In the genomic region with DNA sequence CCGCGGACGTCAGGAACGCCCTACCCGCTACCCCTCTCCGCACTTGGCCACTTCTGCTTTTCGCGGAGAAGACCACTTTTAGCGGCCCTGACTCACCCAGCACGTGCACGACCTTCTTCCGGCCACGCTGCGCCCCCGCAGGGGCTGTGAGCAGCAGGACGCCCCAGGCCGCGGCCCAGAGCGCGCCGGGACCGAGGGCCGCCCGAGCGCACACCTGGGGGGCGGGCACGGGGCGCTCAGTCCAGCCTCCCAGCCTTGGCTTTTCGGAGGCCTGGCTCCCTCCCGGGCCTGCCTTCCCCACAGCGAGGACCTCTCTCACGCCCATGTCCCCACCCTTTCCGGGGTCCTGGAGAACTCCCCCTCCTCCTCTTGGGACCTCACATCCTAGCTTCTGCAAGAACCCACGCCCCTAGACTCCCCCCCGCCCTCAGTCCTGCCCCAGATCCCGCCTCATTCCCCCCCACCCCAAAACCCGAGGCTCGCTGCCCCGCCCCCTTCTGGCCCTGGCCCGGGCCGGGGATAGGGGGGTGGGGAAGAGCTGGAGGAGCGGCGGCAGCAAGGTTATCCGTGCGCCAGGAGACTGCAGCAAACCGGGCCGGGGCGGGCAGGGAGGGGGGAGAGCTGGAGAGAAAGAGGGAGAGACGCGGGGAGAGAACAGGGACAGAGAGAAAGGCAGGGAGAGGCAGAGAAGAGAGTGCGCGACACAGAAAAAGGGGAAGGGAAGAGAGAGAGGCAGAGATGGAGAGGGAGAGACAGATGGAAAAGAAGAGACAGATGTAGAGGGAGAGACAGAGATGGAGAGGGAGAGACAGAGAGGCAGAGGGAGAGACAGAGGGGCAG, we compare ENCODE assay signal across 10 cellular contexts. TPM values are rescaled to one million over a fixed set of nuclear protein-coding genes. Genes with fewer than 3 reads are reported as not detected.
A peak's percentile ranks its signal among the peaks of the same experiment; 100 is the strongest.
DNase-seq lines count a peak whose midpoint lies in the region; ATAC-seq and TF ChIP-seq lines count a peak whose summit lies in the region.
"Had no signal": no experiment of that assay in that cellular context is flagged by ENCODE, and none has a peak within 500 bp of the region (broad histone marks: within the 10 kb centered on the region; RNA-seq: fewer than 3 reads in every experiment).

No MANE protein-coding gene starts in this region.

- ATAC-seq in GM19397 (IDR thresholded peaks at IDR 0.05; ENCODE audit: unreplicated experiment) (no peak), GM18858 (IDR thresholded peaks at IDR 0.05; ENCODE audit: unreplicated experiment) (no peak)

- H3K4me1 ChIP-seq in neural progenitor cell (peaks cover 8% of the 10 kb centered on the region), tibial artery (peaks cover 0 to 10% (median 9%) of the 10 kb centered on the region in 4 donors)

- H3K36me3 Mint-ChIP-seq in neural progenitor cell, result peaks cover 4% of the 10 kb centered on the region

- no peaks in the 10 kb centered on the region for H3K79me2 ChIP-seq in neural progenitor cell (ENCODE audit: low read depth)

- H3K4me3 ChIP-seq in NB4 (ENCODE audit: low read depth, low read length) (peak overlapping the region; percentile 40), neural progenitor cell (peak overlapping the region; percentile 60), tibial artery (peak overlapping the region in 1 of 2 donors; percentile 3)

- peak; percentile 56 for TF ChIP-seq POLR2A in NB4 (IDR thresholded peaks at IDR 0.05; ENCODE audit: extremely low read depth, insufficient read length)

- H3K27me3 Mint-ChIP-seq in neural progenitor cell (ENCODE audit: insufficient read depth, low read depth), result peaks cover 43% of the 10 kb centered on the region

- peak overlapping the region; percentile 98 for H2AFZ ChIP-seq in neural progenitor cell (replicated peaks)

- H3F3A ChIP-seq in neural progenitor cell (ENCODE audit: low read depth), result peaks cover 28% of the 10 kb centered on the region

- no peak overlapping the region for H3K27ac Mint-ChIP-seq in neural progenitor cell

- H3K27me3 ChIP-seq in neural progenitor cell, result peaks cover 30% of the 10 kb centered on the region
- H3K27me3 ChIP-seq in tibial artery, result peaks cover 0 to 74% of the 10 kb centered on the region in 2 donors

- H3K4me2 ChIP-seq in neural progenitor cell, result peak overlapping the region; percentile 90

- intact Hi-C loops in tibial artery (cut with DNase I; ENCODE audit: low total_unique reads), result no loop called here

- H3K9me3 ChIP-seq in neural progenitor cell (ENCODE audit: low read depth), result no peaks in the 10 kb centered on the region
- peaks cover 0 to 7% (median 0%) of the 10 kb centered on the region in 3 donors for H3K9me3 ChIP-seq in tibial artery

- no peaks in the 10 kb centered on the region for H3K36me3 ChIP-seq in neural progenitor cell
- no peaks in the 10 kb centered on the region for H3K36me3 ChIP-seq in tibial artery
- H3K36me3 ChIP-seq: brain microvascular endothelial cell had no signal

- no peaks in the 10 kb centered on the region for H4K20me1 ChIP-seq in neural progenitor cell (ENCODE audit: low read depth)

- H3K4me3 Mint-ChIP-seq in neural progenitor cell, result peak overlapping the region; percentile 81

- H3K4me1 Mint-ChIP-seq in neural progenitor cell, result peaks cover 18% of the 10 kb centered on the region

- peaks cover 11% of the 10 kb centered on the region for H3K9me3 Mint-ChIP-seq in neural progenitor cell

- TF ChIP-seq CTCF in NB4 (IDR thresholded peaks at IDR 0.05; ENCODE audit: low read depth, low read length) (no peak), neural progenitor cell (IDR thresholded peaks at IDR 0.05) (no peak), tibial artery (IDR thresholded peaks at IDR 0.05) (no peak)

- H3K27ac ChIP-seq in cingulate gyrus (ENCODE audit: low read depth, low read length) (peak overlapping the region; percentile 29), neural progenitor cell (no peak overlapping the region), tibial artery (no peak overlapping the region)
- H3K27ac ChIP-seq: brain microvascular endothelial cell had no signal

- peak; percentile 57 for DNase-seq in D341Med (ENCODE audit: low spot score)
- peak; percentile 94 for DNase-seq in NB4 (ENCODE audit: low read depth)
- DNase-seq in neural progenitor cell (ENCODE audit: low spot score), result peak; percentile 89
- no peak for DNase-seq in tibial artery
- no peak for DNase-seq in superior temporal gyrus (ENCODE audit: extremely low spot score)
- DNase-seq: brain microvascular endothelial cell had no signal

- no peak overlapping the region for H3K9ac ChIP-seq in neural progenitor cell

RNA-seq across cellular contexts. Expression of a gene that starts 11.5 kb away (rescaled TPM):
- total RNA-seq in neural progenitor cell (ENCODE audit: low replicate concordance), result 2.6 and 8.3 TPM in 2 replicates

RNA-seq across cellular contexts. Expression of a gene that starts 49.8 kb away (rescaled TPM):
- 4.8 and 12.9 TPM in 2 replicates for total RNA-seq in neural progenitor cell (ENCODE audit: low replicate concordance)
- total RNA-seq: LHCN-M2 had no signal

RNA-seq across cellular contexts. Expression of a gene that starts 58.4 kb away (rescaled TPM):
- total RNA-seq in neural progenitor cell (ENCODE audit: low replicate concordance), result 7.6 and 9.6 TPM in 2 replicates

RNA-seq across cellular contexts. Expression of a gene that starts 58.7 kb away (rescaled TPM):
- 46.1 and 46.9 TPM in 2 replicates for total RNA-seq in neural progenitor cell (ENCODE audit: low replicate concordance)

RNA-seq across cellular contexts. Expression of a gene that starts 59.1 kb away (rescaled TPM):
- 35.0 and 47.3 TPM in 2 replicates for total RNA-seq in neural progenitor cell (ENCODE audit: low replicate concordance)

Comparison
In these comparisons a context has a peak if more than half of its experiments do, and no peak if none do; other contexts are left out.
1. DNase-seq: peak in D341Med (single experiment), NB4 (single experiment) and neural progenitor cell (single experiment); none in tibial artery (0 of 2) and superior temporal gyrus (single experiment).